Comparison of ENCODE assay signal across 23 cellular contexts in genomic region chr12:2138871-2139308, GRCh38.
DNase-seq lines count a peak whose midpoint lies in the region; ATAC-seq, FAIRE-seq and TF ChIP-seq lines count a peak whose summit lies in the region.
"Had no signal": no experiment of that assay in that cellular context is flagged by ENCODE, and none has a peak within 500 bp of the region (broad histone marks: within the 10 kb centered on the region; RNA-seq: fewer than 3 reads in every experiment).

No MANE protein-coding gene starts in this region.

- BruUV-seq in HepG2 (replicated peaks; lab: Mats Ljungman, UMichigan), result no TSS peak

- no peak overlapping the region for H3K4me3 ChIP-seq in adipocyte (ENCODE audit: low read length)
- H3K4me3 ChIP-seq in gastroesophageal sphincter, result no peak overlapping the region
- no peak overlapping the region for H3K4me3 ChIP-seq in osteoblast (ENCODE audit: insufficient read depth, low read length)
- H3K4me3 ChIP-seq in HepG2 (replicated peaks in 1 of 3; ENCODE audit: insufficient read depth in 1 of 3, low read depth in 2 of 3, low read length in 3 of 3), result no peak overlapping the region
- H3K4me3 ChIP-seq: stomach had no signal

- no peak for ATAC-seq in gastroesophageal sphincter
- no peak for ATAC-seq in HepG2
- ATAC-seq in HG02981 (IDR thresholded peaks at IDR 0.05; ENCODE audit: unreplicated experiment), result no peak
- ATAC-seq in GM18519 (IDR thresholded peaks at IDR 0.05; ENCODE audit: low FRiP score, unreplicated experiment), result no peak
- ATAC-seq: PC-3, WTC11 had no signal

- TF ChIP-seq CTCF in gastroesophageal sphincter (IDR thresholded peaks at IDR 0.05) (no peak), osteoblast (IDR thresholded peaks at IDR 0.05; ENCODE audit: extremely low read depth, low read depth, low read length) (no peak), HepG2 (CRISPR knock-in tag; IDR thresholded peaks at IDR 0.05) (no peak)

- 93% methylated on average over 6 of the region's 6 CpGs; no CpG with 5 or more reads in 1 of the 2 donors for WGBS in gastroesophageal sphincter (ENCODE audit: low coverage in 1 of 2), 2 donors
- WGBS in HepG2 (ENCODE audit: low lambda C conversion rate), result 71% methylated on average over 4 of the region's 6 CpGs

- FAIRE-seq in HepG2 (lab: Jason Lieb, UNC), result no peak
- FAIRE-seq: GM19239 had no signal

- TF ChIP-seq EP300 in gastroesophageal sphincter (IDR thresholded peaks at IDR 0.05) (no peak), HepG2 (IDR thresholded peaks at IDR 0.05; ENCODE audit: low read depth in 2 of 2, low read length in 2 of 2) (no peak), HepG2 (CRISPR knock-in tag; IDR thresholded peaks at IDR 0.05; ENCODE audit: borderline replicate concordance) (no peak)

- DNase-seq in HT-29 (ENCODE audit: low spot score) (peak; percentile 16), adipocyte (ENCODE audit: low read depth) (peak; percentile 59), osteoblast (ENCODE audit: insufficient read length, low spot score, missing footprints) (peak; percentile 77), HepG2 (ENCODE audit: low spot score) (no peak)
- DNase-seq in stimulated activated CD8-positive, alpha-beta memory T cell treated with anti-CD3 and anti-CD28 coated beads, Interleukin-4, amount 100 ng/mL, for 48 hours, result no peak
- DNase-seq: activated effector memory CD4-positive, alpha-beta T cell treated with Interleukin-2 at 50 U/mL for 16 hours; activated naive CD8-positive, alpha-beta T cell treated with anti-CD3 and anti-CD28 coated beads for 36 hours; effector CD8-positive, alpha-beta T cell; EL; NCI-H1105 treated with DMSO at 0.1 percent for 48 hours; NCI-H2029 treated with DMSO at 0.1 percent for 48 hours; NCI-H226; NCI-H774; PC-3; SHP77; stomach; trophoblast cell had no signal

- CTCF ChIA-PET in HepG2 (lab: Yijun Ruan, JAX; ENCODE audit: low intra/inter-chr PET ratio, low total read pairs), result no interaction called here

- H3K79me2 ChIP-seq in osteoblast (ENCODE audit: insufficient read depth, low read length) (peaks cover 33% of the 10 kb centered on the region), HepG2 (ENCODE audit: insufficient read depth, low read length) (no peaks in the 10 kb centered on the region)
- H3K79me2 ChIP-seq: parathyroid adenoma had no signal

- H3K9me3 ChIP-seq in adipocyte (ENCODE audit: control insufficient read depth, low read length) (no peaks in the 10 kb centered on the region), gastroesophageal sphincter (no peaks in the 10 kb centered on the region), osteoblast (ENCODE audit: low read depth, low read length) (no peaks in the 10 kb centered on the region), HepG2 (ENCODE audit: low read length) (no peaks in the 10 kb centered on the region)
- H3K9me3 ChIP-seq: stomach had no signal

- H3K4me1 ChIP-seq in adipocyte (ENCODE audit: control insufficient read depth, insufficient read depth, low read length) (peaks cover 8% of the 10 kb centered on the region), gastroesophageal sphincter (peaks cover 0 to 65% (median 0%) of the 10 kb centered on the region in 3 donors), osteoblast (ENCODE audit: insufficient read depth, low read length) (no peaks in the 10 kb centered on the region), HepG2 (ENCODE audit: insufficient read depth, low read length) (no peaks in the 10 kb centered on the region)
- H3K4me1 ChIP-seq: parathyroid adenoma had no signal

- in situ Hi-C loops in HepG2 (cut with HindIII; ENCODE audit: extremely low pct_ligation_motif_present, low pct_unique_long_range_greater_than_20kb), result no loop called here

- H3K4me2 ChIP-seq in osteoblast (ENCODE audit: insufficient read depth, low read length) (no peak overlapping the region), HepG2 (ENCODE audit: low read depth, low read length) (no peak overlapping the region)

- intact Hi-C loops in HepG2 (cut with micrococcal nuclease; ENCODE audit: unreplicated experiment), result no loop called here

- H3K9ac ChIP-seq in adipocyte (ENCODE audit: low read length) (no peak overlapping the region), HepG2 (ENCODE audit: insufficient read depth, low read depth, low read length) (no peak overlapping the region)
- H3K9ac ChIP-seq: parathyroid adenoma had no signal

- POLR2A ChIA-PET in HepG2 (lab: Yijun Ruan, JAX), result no interaction called here

- peak overlapping the region in 3 of 4 donors; percentile 56 to 70 (median 70) for H3K27ac ChIP-seq in gastroesophageal sphincter
- no peak overlapping the region for H3K27ac ChIP-seq in osteoblast (ENCODE audit: low read depth, low read length)
- H3K27ac ChIP-seq in HepG2 (ENCODE audit: extremely low read length, insufficient read depth, low read length), result no peak overlapping the region
- H3K27ac ChIP-seq: parathyroid adenoma had no signal

- peaks cover 14% of the 10 kb centered on the region for H4K20me1 ChIP-seq in osteoblast (ENCODE audit: insufficient read depth, low read length)
- H4K20me1 ChIP-seq in HepG2 (ENCODE audit: insufficient read depth, low read length), result no peaks in the 10 kb centered on the region

- H3K36me3 ChIP-seq in adipocyte (ENCODE audit: control insufficient read depth, insufficient read depth, low read length, severe bottlenecking) (no peaks in the 10 kb centered on the region), gastroesophageal sphincter (no peaks in the 10 kb centered on the region), osteoblast (ENCODE audit: insufficient read depth, low read length) (no peaks in the 10 kb centered on the region), HepG2 (replicated peaks in 1 of 2; ENCODE audit: control insufficient read depth in 1 of 2, insufficient read depth in 2 of 2, low read length in 2 of 2) (no peaks in the 10 kb centered on the region)
- H3K36me3 ChIP-seq: stomach had no signal

- no peak for TF ChIP-seq POLR2A in gastroesophageal sphincter (IDR thresholded peaks at IDR 0.05)
- TF ChIP-seq POLR2A in HepG2 (IDR thresholded peaks at IDR 0.05; ENCODE audit: insufficient read depth in 1 of 2, low read depth in 2 of 2, low read length in 2 of 2), result no peak

- H2AFZ ChIP-seq in osteoblast (ENCODE audit: low read length) (no peak overlapping the region), HepG2 (ENCODE audit: low read length) (no peak overlapping the region)
- H2AFZ ChIP-seq: parathyroid adenoma had no signal

- no peak for TF ChIP-seq RAD21 in HepG2 (CRISPR knock-in tag; IDR thresholded peaks at IDR 0.05)

- H3K27me3 ChIP-seq in adipocyte (replicated peaks; ENCODE audit: control insufficient read depth, insufficient read depth, low read length) (no peaks in the 10 kb centered on the region), gastroesophageal sphincter (no peaks in the 10 kb centered on the region), osteoblast (ENCODE audit: insufficient read depth, low read length) (no peaks in the 10 kb centered on the region), HepG2 (ENCODE audit: control insufficient read depth in 1 of 2, insufficient read depth in 2 of 2, low read length in 2 of 2) (no peaks in the 10 kb centered on the region)
- H3K27me3 ChIP-seq: stomach had no signal

TF ChIP-seq in HepG2, 621 proteins besides CTCF, POLR2A, EP300 and RAD21 (continues in another document):
- TF ChIP-seq FOXA3 (CRISPR knock-in tag; IDR thresholded peaks at IDR 0.05) (no peak), SP2 (CRISPR knock-in tag; IDR thresholded peaks at IDR 0.05) (no peak)
- TF ChIP-seq, protein P1, sequence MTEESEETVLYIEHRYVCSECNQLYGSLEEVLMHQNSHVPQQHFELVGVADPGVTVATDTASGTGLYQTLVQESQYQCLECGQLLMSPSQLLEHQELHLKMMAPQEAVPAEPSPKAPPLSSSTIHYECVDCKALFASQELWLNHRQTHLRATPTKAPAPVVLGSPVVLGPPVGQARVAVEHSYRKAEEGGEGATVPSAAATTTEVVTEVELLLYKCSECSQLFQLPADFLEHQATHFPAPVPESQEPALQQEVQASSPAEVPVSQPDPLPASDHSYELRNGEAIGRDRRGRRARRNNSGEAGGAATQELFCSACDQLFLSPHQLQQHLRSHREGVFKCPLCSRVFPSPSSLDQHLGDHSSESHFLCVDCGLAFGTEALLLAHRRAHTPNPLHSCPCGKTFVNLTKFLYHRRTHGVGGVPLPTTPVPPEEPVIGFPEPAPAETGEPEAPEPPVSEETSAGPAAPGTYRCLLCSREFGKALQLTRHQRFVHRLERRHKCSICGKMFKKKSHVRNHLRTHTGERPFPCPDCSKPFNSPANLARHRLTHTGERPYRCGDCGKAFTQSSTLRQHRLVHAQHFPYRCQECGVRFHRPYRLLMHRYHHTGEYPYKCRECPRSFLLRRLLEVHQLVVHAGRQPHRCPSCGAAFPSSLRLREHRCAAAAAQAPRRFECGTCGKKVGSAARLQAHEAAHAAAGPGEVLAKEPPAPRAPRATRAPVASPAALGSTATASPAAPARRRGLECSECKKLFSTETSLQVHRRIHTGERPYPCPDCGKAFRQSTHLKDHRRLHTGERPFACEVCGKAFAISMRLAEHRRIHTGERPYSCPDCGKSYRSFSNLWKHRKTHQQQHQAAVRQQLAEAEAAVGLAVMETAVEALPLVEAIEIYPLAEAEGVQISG (CRISPR knock-in tag; IDR thresholded peaks at IDR 0.05), result no peak

Comparison
In these comparisons a context has a peak if more than half of its experiments do, and no peak if none do; other contexts are left out.
1. DNase-seq: peak in HT-29 (single experiment), adipocyte (single experiment) and osteoblast (single experiment); none in HepG2 (single experiment) and stimulated activated CD8-positive, alpha-beta memory T cell treated with anti-CD3 and anti-CD28 coated beads, Interleukin-4, amount 100 ng/mL, for 48 hours (single experiment).
2. H3K27ac ChIP-seq: peak in gastroesophageal sphincter (3 of 4); none in osteoblast (single experiment) and HepG2 (single experiment).